24 cellular contexts compared by ENCODE assay signal in genomic region chr1:1072299-1072848, GRCh38. TPM values are rescaled to one million over a fixed set of nuclear protein-coding genes. Genes with fewer than 3 reads are reported as not detected.
"Had no signal": no experiment of that assay in that cellular context is flagged by ENCODE, and none has a peak within 500 bp of the region (broad histone marks: within the 10 kb centered on the region; RNA-seq: fewer than 3 reads in every experiment).

No MANE protein-coding gene starts in this region.

- ATAC-seq: activated T-cell treated with anti-CD3 and anti-CD28 coated beads, Interleukin-2, amount 50 U/mL, for 4 hours; effector memory CD8-positive, alpha-beta T cell; lower lobe of right lung; naive thymus-derived CD4-positive, alpha-beta T cell; T-cell had no signal

- H3K9ac ChIP-seq: neural progenitor cell had no signal

- H3K4me1 ChIP-seq: neural progenitor cell had no signal

- DNase-seq: activated CD4-positive, alpha-beta T cell treated with anti-CD3 and anti-CD28 coated beads for 1 hour; activated CD8-positive, alpha-beta memory T cell treated with anti-CD3 and anti-CD28 coated beads for 24 hours; activated CD8-positive, alpha-beta memory T cell treated with anti-CD3 and anti-CD28 coated beads, Interleukin-2, amount 50 U/mL, for 48 hours; activated naive CD4-positive, alpha-beta T cell; activated T-cell treated with anti-CD3 and anti-CD28 coated beads, Interleukin-2, amount 50 U/mL, for 4 hours; adrenal gland; brain microvascular endothelial cell; colonic mucosa; effector memory CD8-positive, alpha-beta T cell; kidney; lower lobe of right lung; naive thymus-derived CD4-positive, alpha-beta T cell; retina; stimulated activated CD4-positive, alpha-beta T cell treated with anti-CD3 and anti-CD28 coated beads, Interleukin-4, amount 100 ng/mL, for 4 hours; T-cell; tibial artery had no signal

- H3K36me3 ChIP-seq: adrenal gland, ascending aorta, brain microvascular endothelial cell, colonic mucosa, lower lobe of right lung, neural progenitor cell, tibial artery had no signal

- H3K4me3 ChIP-seq: adrenal gland, ascending aorta, colonic mucosa, lower lobe of right lung, neural progenitor cell, tibial artery had no signal

- H3K27ac ChIP-seq: adrenal gland, ascending aorta, brain microvascular endothelial cell, dorsolateral prefrontal cortex, lower lobe of right lung, neural progenitor cell, tibial artery had no signal

- H3K9me3 ChIP-seq: adrenal gland, ascending aorta, colonic mucosa, lower lobe of right lung, tibial artery had no signal

RNA-seq across cellular contexts. Expression of gene RNF223, which starts 1.7 kb away (rescaled TPM):
- total RNA-seq: activated T-helper 2 cell treated with anti-CD3 and anti-CD28 coated beads, Interferon-gamma antibody, Interleukin-2, Interleukin-4, amounts not matched to agents 10 μg/mL and 5 μg/mL and 100 μg/mL, durations not matched to agents 14 hours and 24 hours and 36 hours; adrenal gland; ascending aorta; fibroblast of villous mesenchyme; mesenteric fat pad; osteocyte; progenitor cell of endocrine pancreas; T-cell had no signal
- polyA plus RNA-seq: naive thymus-derived CD4-positive, alpha-beta T cell had no signal
